ENCODE assay signal across 8 cellular contexts in the genomic region with DNA sequence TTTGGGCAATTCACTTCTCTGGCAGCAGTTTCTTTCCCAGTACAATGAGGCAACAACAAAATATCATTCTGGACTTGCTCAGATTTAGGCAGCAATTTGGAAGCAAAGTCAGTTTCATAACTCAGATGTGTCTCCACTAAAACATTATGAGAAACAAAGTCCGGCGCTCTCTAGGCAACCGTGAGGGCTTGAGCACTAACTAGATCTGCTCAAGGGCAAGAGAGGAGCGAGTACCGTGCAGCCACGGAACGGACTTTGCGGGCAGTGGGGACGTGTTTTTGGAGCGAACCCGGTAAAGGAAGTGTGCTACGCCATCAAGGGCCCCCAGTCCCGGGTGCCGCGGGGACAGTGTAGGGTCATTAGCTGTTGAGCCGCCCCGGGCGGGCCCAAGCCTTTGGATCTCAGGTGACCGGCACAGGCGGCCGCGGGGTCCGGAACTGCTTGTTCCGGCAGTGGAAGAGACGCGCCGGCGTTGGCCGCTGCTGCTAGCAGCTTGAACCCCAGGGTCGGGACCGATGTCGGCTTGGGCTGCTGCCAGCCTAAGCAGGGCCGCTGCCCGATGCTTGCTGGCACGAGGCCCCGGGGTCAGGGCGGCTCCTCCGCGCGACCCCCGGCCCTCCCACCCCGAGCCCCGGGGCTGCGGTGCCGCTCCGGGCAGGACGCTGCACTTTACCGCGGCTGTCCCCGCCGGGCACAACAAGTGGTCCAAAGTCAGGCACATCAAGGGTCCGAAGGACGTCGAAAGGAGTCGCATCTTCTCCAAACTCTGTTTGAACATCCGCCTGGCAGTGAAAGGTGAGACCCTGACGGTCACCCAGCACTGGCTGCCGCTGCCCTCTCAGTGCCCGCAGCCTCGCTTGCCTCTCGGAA. TPM values are rescaled to one million over a fixed set of nuclear protein-coding genes. Genes with fewer than 3 reads are reported as not detected.
DNase-seq lines count a peak whose midpoint lies in the region; ATAC-seq and TF ChIP-seq lines count a peak whose summit lies in the region.

A gene (plus strand): TSS at position 327 of the 870 bp plus-strand sequence. CDS start 189 bp downstream, at position 516.

- intact Hi-C loops in activated CD4-positive, alpha-beta T cell treated with anti-CD3 and anti-CD28 coated beads, Interleukin-2, amount 10 ng/mL, durations not matched to agents 24 days and 14 days (cut with micrococcal nuclease) = loop anchor here (1.0 kb wide), 2 partner anchors 11 to 51 kb away; a partner anchor contains a TSS

- TF ChIP-seq CTCF in BE2C (IDR thresholded peaks at IDR 0.05; ENCODE audit: low read depth, low read length) = no peak

- no peaks in the 10 kb centered on the region for H3K27me3 Mint-ChIP-seq in activated CD4-positive, alpha-beta T cell treated with anti-CD3 and anti-CD28 coated beads, Interleukin-2, amount 10 ng/mL, durations not matched to agents 24 days and 14 days

- DNase-seq in BE2C (peak; percentile 88), GM19240 (ENCODE audit: insufficient read length, low spot score) (peak; percentile 50), NCI-H526 (lab: John Stamatoyannopoulos, UW) (peak; percentile 74 to 88), dedifferentiated amniotic fluid mesenchymal stem cell (ENCODE audit: extremely low spot score) (peak; percentile 68), left kidney (ENCODE audit: low read depth, low spot score) (peak; percentile 91)
- peak; percentile 94 for DNase-seq in activated CD4-positive, alpha-beta T cell treated with anti-CD3 and anti-CD28 coated beads, Interleukin-2, amount 10 ng/mL, durations not matched to agents 24 days and 14 days
- DNase-seq in stimulated activated CD4-positive, alpha-beta T cell treated with anti-CD3 and anti-CD28 coated beads, Interleukin-1b, Interleukin-23, amount 100 ng/mL, for 4 hours (ENCODE audit: low read depth in 2 of 2) = peak; percentile 73 to 74

- peak within 1 kb of the TSS; percentile 90 for H3K27ac Mint-ChIP-seq in activated CD4-positive, alpha-beta T cell treated with anti-CD3 and anti-CD28 coated beads, Interleukin-2, amount 10 ng/mL, durations not matched to agents 24 days and 14 days

- H3K36me3 ChIP-seq in BE2C = peaks cover 23% of the 10 kb centered on the region

- H3K4me3 Mint-ChIP-seq in activated CD4-positive, alpha-beta T cell treated with anti-CD3 and anti-CD28 coated beads, Interleukin-2, amount 10 ng/mL, durations not matched to agents 24 days and 14 days = peak within 1 kb of the TSS; percentile 91

- no peaks in the 10 kb centered on the region for H3K27me3 ChIP-seq in BE2C

- no peaks in the 10 kb centered on the region for H3K9me3 Mint-ChIP-seq in activated CD4-positive, alpha-beta T cell treated with anti-CD3 and anti-CD28 coated beads, Interleukin-2, amount 10 ng/mL, durations not matched to agents 24 days and 14 days

- H3K4me1 ChIP-seq in BE2C = peaks cover 3% of the 10 kb centered on the region; the same call in 1 of the 2 replicates

- H3K9me3 ChIP-seq in BE2C = no peaks in the 10 kb centered on the region

- peaks cover 17% of the 10 kb centered on the region for H3K4me1 Mint-ChIP-seq in activated CD4-positive, alpha-beta T cell treated with anti-CD3 and anti-CD28 coated beads, Interleukin-2, amount 10 ng/mL, durations not matched to agents 24 days and 14 days

- ATAC-seq in HG03460 (IDR thresholded peaks at IDR 0.05; ENCODE audit: unreplicated experiment) = peak; percentile 88

- peaks cover 19% of the 10 kb centered on the region for H3K36me3 Mint-ChIP-seq in activated CD4-positive, alpha-beta T cell treated with anti-CD3 and anti-CD28 coated beads, Interleukin-2, amount 10 ng/mL, durations not matched to agents 24 days and 14 days (ENCODE audit: low read depth)

- peak within 1 kb of the TSS; percentile 87 for H3K4me3 ChIP-seq in BE2C (ENCODE audit: low read depth, low read length)

RNA-seq across cellular contexts. Expression of the gene that starts here (rescaled TPM):
- 20.0 TPM for polyA plus RNA-seq in BE2C (2012; ENCODE audit: insufficient read depth, insufficient read length, low read depth)
- total RNA-seq in activated CD4-positive, alpha-beta T cell treated with anti-CD3 and anti-CD28 coated beads, Interleukin-2, amount 10 ng/mL, durations not matched to agents 24 days and 14 days = 27.4 and 27.9 TPM in 2 replicates

Comparison
In these comparisons a context has a peak if more than half of its experiments do, and no peak if none do; other contexts are left out.
1. Peak in every context shown above with its lines: DNase-seq, ATAC-seq and H3K4me3 ChIP-seq.